8 cellular contexts compared by ENCODE assay signal in genomic region chrX:103215037-103215767, GRCh38. TPM values are rescaled to one million over a fixed set of nuclear protein-coding genes. Genes with fewer than 3 reads are reported as not detected.
A peak's percentile ranks its signal among the peaks of the same experiment; 100 is the strongest.
DNase-seq lines count a peak whose midpoint lies in the region; FAIRE-seq and TF ChIP-seq lines count a peak whose summit lies in the region.

BEX4 (plus strand) TSS chrX:103215108; CDS start chrX:103216154, 1,046 bp downstream.

- H3K27ac ChIP-seq in WERI-Rb-1 (peak within 1 kb of the TSS; percentile 64), breast epithelium (peak within 1 kb of the TSS; percentile 90 to 96), skeletal muscle tissue (ENCODE audit: low read depth, low read length) (no peak within 1 kb of the TSS)

- DNase-seq in GM06990 (ENCODE audit: extremely low read depth, insufficient read length) (peak; percentile 26), H4 (ENCODE audit: low spot score) (peak; percentile 14), NAMALWA (ENCODE audit: low spot score) (peak; percentile 45), WERI-Rb-1 (peak; percentile 77), breast epithelium (ENCODE audit: low spot score in 2 of 2) (peak; percentile 84 to 85), RCC 7860 (ENCODE audit: low spot score) (no peak)

- FAIRE-seq in RCC 7860 (lab: Jason Lieb, UNC) = no peak

- intact Hi-C loops in breast epithelium (cut with DNase I; ENCODE audit: low total_unique reads) = loop anchor here (5.0 kb wide), 1 partner anchor 1823 kb away; the partner anchor contains the start of gene RPL36A

- peak within 1 kb of the TSS; percentile 65 to 77 (median 67) for H3K9ac ChIP-seq in skeletal muscle tissue (ENCODE audit: low read depth in 1 of 3, low read length in 3 of 3)

- H3K4me3 ChIP-seq in GM06990 (replicated peaks; ENCODE audit: low read depth, low read length) (peak within 1 kb of the TSS; percentile 24), WERI-Rb-1 (ENCODE audit: low read depth, low read length) (peak within 1 kb of the TSS; percentile 46), breast epithelium (peak within 1 kb of the TSS; percentile 63 to 84 (median 73)), iPS-18c (ENCODE audit: insufficient read depth, low read depth, low read length) (peak within 1 kb of the TSS; percentile 86), skeletal muscle tissue (ENCODE audit: low read length in 3 of 3) (peak within 1 kb of the TSS; percentile 49 to 64 (median 56))

- no peaks in the 10 kb centered on the region for H3K9me3 ChIP-seq in WERI-Rb-1 (ENCODE audit: severe bottlenecking)
- H3K9me3 ChIP-seq in breast epithelium = no peaks in the 10 kb centered on the region
- no peaks in the 10 kb centered on the region for H3K9me3 ChIP-seq in iPS-18c (ENCODE audit: control insufficient read depth, insufficient read depth, low read length)
- peaks cover 0 to 1% (median 0%) of the 10 kb centered on the region in 3 donors for H3K9me3 ChIP-seq in skeletal muscle tissue (ENCODE audit: control insufficient read depth in 3 of 3, low read length in 3 of 3)

- H3K4me1 ChIP-seq in breast epithelium (no peaks in the 10 kb centered on the region), skeletal muscle tissue (ENCODE audit: control insufficient read depth in 3 of 3, insufficient read depth in 3 of 3, low read length in 3 of 3) (no peaks in the 10 kb centered on the region)

- no peaks in the 10 kb centered on the region for H3K27me3 ChIP-seq in GM06990 (replicated peaks; ENCODE audit: control insufficient read depth, insufficient read depth, low read length)
- H3K27me3 ChIP-seq in WERI-Rb-1 (ENCODE audit: insufficient read depth, low read depth, severe bottlenecking) = peaks cover 18% of the 10 kb centered on the region
- H3K27me3 ChIP-seq in breast epithelium = peaks cover 0 to 45% of the 10 kb centered on the region in 2 donors
- H3K27me3 ChIP-seq in skeletal muscle tissue (ENCODE audit: control insufficient read depth in 3 of 3, insufficient read depth in 3 of 3, low read length in 3 of 3) = peaks cover 0 to 9% (median 0%) of the 10 kb centered on the region in 3 donors

- H3K36me3 ChIP-seq in GM06990 (ENCODE audit: control insufficient read depth, insufficient read depth, low read length) (no peaks in the 10 kb centered on the region), WERI-Rb-1 (no peaks in the 10 kb centered on the region; the same call in 1 of the 2 replicates), breast epithelium (no peaks in the 10 kb centered on the region), skeletal muscle tissue (ENCODE audit: control insufficient read depth in 3 of 3, insufficient read depth in 3 of 3, low read length in 3 of 3) (no peaks in the 10 kb centered on the region)

- TF ChIP-seq POLR2A in breast epithelium (IDR thresholded peaks at IDR 0.05) = peak; percentile 78

- TF ChIP-seq CTCF in GM06990 (IDR thresholded peaks at IDR 0.05; ENCODE audit: insufficient read depth, low read length, poor library complexity, severe bottlenecking) (no peak), WERI-Rb-1 (IDR thresholded peaks at IDR 0.05; ENCODE audit: low read depth, low read length) (no peak), breast epithelium (IDR thresholded peaks at IDR 0.05) (no peak)

RNA-seq across cellular contexts. Expression of gene BEX4, which starts in this region (rescaled TPM):
- total RNA-seq in H4 (2014; rRNA removed; shearing (Covaris generic)) = 0.27 and 0.68 TPM in 2 replicates
- total RNA-seq in breast epithelium (10 to 100 TPM; 21.9 to 44.2 (median 41.9) TPM), skeletal muscle tissue (13.6 TPM)

Comparison
In these comparisons a context has a peak if more than half of its experiments do, and no peak if none do; other contexts are left out.
1. Peak in DNase-seq in H4; RNA of the gene not detected or under 1 TPM.
2. H3K4me3 ChIP-seq: peak in every context shown above with its lines; median percentile 86 in iPS-18c; 73 in breast epithelium; 56 in skeletal muscle tissue; 46 in WERI-Rb-1; 24 in GM06990.